ENCODE assay signal across 8 cellular contexts in the genomic region with DNA sequence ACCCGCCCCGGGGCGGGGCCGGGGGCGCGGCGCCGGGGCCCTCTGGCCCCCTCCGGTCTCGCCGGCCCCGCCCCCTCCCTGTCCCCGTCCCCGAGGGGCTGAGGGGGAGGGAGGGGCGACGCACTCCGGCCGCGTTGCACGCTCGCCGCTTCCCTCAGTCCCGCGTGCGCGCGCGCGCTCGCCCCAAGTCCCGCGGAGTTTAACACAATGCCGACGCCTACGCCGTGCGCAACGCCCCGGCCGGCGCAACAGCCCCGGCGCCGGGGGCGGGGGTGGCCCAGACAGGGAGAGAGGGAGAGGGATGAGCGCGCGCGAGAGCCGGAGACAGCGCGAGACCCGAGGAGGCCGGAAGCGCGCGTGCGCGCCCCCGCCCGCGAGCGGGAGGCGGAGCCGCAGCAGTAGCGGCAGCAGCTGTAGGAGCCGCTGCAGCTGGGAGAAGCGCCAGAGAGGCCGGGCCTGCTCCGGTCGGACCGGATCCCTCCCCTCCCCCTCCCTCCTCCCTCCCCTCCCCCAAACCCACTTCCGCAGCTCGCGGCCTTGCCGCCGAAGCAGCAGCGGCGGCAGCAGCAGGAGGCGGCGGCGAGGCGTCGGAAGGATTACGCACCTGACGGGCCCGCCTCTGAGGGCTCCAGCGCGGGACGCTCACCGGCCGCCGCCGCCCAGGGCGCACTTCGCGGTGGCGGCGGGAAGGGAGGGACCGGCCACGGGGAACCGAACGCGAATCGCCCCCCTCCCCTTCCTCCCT. TPM values are rescaled to one million over a fixed set of nuclear protein-coding genes. Genes with fewer than 3 reads are reported as not detected.
DNase-seq lines count a peak whose midpoint lies in the region; ATAC-seq and TF ChIP-seq lines count a peak whose summit lies in the region.

No MANE protein-coding gene starts in this region.

- no peaks in the 10 kb centered on the region for H3K9me3 ChIP-seq in Caco-2
- H3K9me3 ChIP-seq in HUES48 (ENCODE audit: control insufficient read depth, insufficient read depth, low read length), result no peaks in the 10 kb centered on the region
- H3K9me3 ChIP-seq in NT2/D1 (ENCODE audit: insufficient read depth, low read length), result no peaks in the 10 kb centered on the region

- CTCF ChIA-PET in Caco-2 (lab: Charles Lee), result interaction anchor here (0.6 kb wide), 1 partner anchor 482 kb away, joined by 4 read pairs; no protein-coding TSS in a partner anchor

- peak; percentile 75 for ATAC-seq in GM21423 (IDR thresholded peaks at IDR 0.05; ENCODE audit: unreplicated experiment)

- POLR2A ChIA-PET in Caco-2 (lab: Charles Lee), result interaction anchor here (0.6 to 1.0 kb wide), 3 partner anchors 460 to 851 kb away, joined by 3 to 8 read pairs (median 4); no protein-coding TSS in a partner anchor

- H3K36me3 ChIP-seq in Caco-2 (ENCODE audit: control insufficient read depth, insufficient read depth, low read length) (peaks cover 1% of the 10 kb centered on the region; the same call in 1 of the 2 replicates), HUES48 (ENCODE audit: control insufficient read depth, insufficient read depth, low read length) (peaks cover 9% of the 10 kb centered on the region), NT2/D1 (ENCODE audit: insufficient read depth, insufficient read length, low read length) (peaks cover 27% of the 10 kb centered on the region)

- H3K36me3 Mint-ChIP-seq in Caco-2 (ENCODE audit: insufficient read depth, unreplicated experiment) (peaks cover 16% of the 10 kb centered on the region), endothelial cell (ENCODE audit: low read depth, unreplicated experiment) (peaks cover 13% of the 10 kb centered on the region), mesothelial cell of epicardium (peaks cover 1% of the 10 kb centered on the region)

- H3K9me3 Mint-ChIP-seq in Caco-2 (ENCODE audit: unreplicated experiment), result no peaks in the 10 kb centered on the region
- no peaks in the 10 kb centered on the region for H3K9me3 Mint-ChIP-seq in endothelial cell (ENCODE audit: unreplicated experiment)
- H3K9me3 Mint-ChIP-seq in mesothelial cell of epicardium, result no peaks in the 10 kb centered on the region

- peak overlapping the region; percentile 72 for H3K4me3 ChIP-seq in Caco-2 (ENCODE audit: low read depth, low read length)
- H3K4me3 ChIP-seq in HUES48 (ENCODE audit: low read depth, low read length), result peak overlapping the region; percentile 93
- H3K4me3 ChIP-seq in NT2/D1 (ENCODE audit: insufficient read length, low read depth), result peak overlapping the region; percentile 71

- no peak for TF ChIP-seq CTCF in Caco-2 (IDR thresholded peaks at IDR 0.05; ENCODE audit: insufficient read depth in 1 of 2, low read depth in 1 of 2, low read length in 1 of 2, severe bottlenecking in 1 of 2, unreplicated experiment in 1 of 2)
- no peak for TF ChIP-seq CTCF in endothelial cell (IDR thresholded peaks at IDR 0.05; ENCODE audit: unreplicated experiment)
- no peak for TF ChIP-seq CTCF in mesothelial cell of epicardium (IDR thresholded peaks at IDR 0.05; ENCODE audit: unreplicated experiment)

- peak overlapping the region; percentile 91 for H3K27ac Mint-ChIP-seq in Caco-2 (ENCODE audit: unreplicated experiment)
- no peak overlapping the region for H3K27ac Mint-ChIP-seq in endothelial cell (ENCODE audit: unreplicated experiment)
- H3K27ac Mint-ChIP-seq in mesothelial cell of epicardium, result peak overlapping the region; percentile 64

- intact Hi-C loops in Caco-2 (cut with micrococcal nuclease; ENCODE audit: unreplicated experiment), result loop anchor here (2.0 kb wide), 1 partner anchor 62 kb away; a partner anchor contains a TSS

- peak overlapping the region; percentile 100 for H3K27ac ChIP-seq in HUES48 (ENCODE audit: low read depth, low read length)

- peaks cover 18% of the 10 kb centered on the region for H3K4me1 Mint-ChIP-seq in Caco-2 (ENCODE audit: low read depth, unreplicated experiment)
- peaks cover 30% of the 10 kb centered on the region for H3K4me1 Mint-ChIP-seq in endothelial cell (ENCODE audit: unreplicated experiment)
- H3K4me1 Mint-ChIP-seq in mesothelial cell of epicardium, result peaks cover 49% of the 10 kb centered on the region

- BruUV-seq in Caco-2 (replicated peaks; lab: Mats Ljungman, UMichigan), result no TSS peak

- peak overlapping the region; percentile 88 for H3K4me3 Mint-ChIP-seq in Caco-2 (ENCODE audit: unreplicated experiment)
- H3K4me3 Mint-ChIP-seq in endothelial cell (ENCODE audit: unreplicated experiment), result peak overlapping the region; percentile 56
- peak overlapping the region; percentile 60 for H3K4me3 Mint-ChIP-seq in mesothelial cell of epicardium

- H3K27me3 Mint-ChIP-seq in Caco-2 (ENCODE audit: insufficient read depth, unreplicated experiment) (no peaks in the 10 kb centered on the region), endothelial cell (ENCODE audit: unreplicated experiment) (peaks cover 18% of the 10 kb centered on the region), mesothelial cell of epicardium (ENCODE audit: low read depth) (no peaks in the 10 kb centered on the region)

- H3K27me3 ChIP-seq in Caco-2 (replicated peaks; ENCODE audit: control insufficient read depth, insufficient read depth, low read length) (no peaks in the 10 kb centered on the region), HUES48 (ENCODE audit: control insufficient read depth, insufficient read depth, low read length) (no peaks in the 10 kb centered on the region), NT2/D1 (ENCODE audit: insufficient read depth, insufficient read length) (no peaks in the 10 kb centered on the region)

- H3K4me1 ChIP-seq in Caco-2 (peaks cover 17% of the 10 kb centered on the region), HUES48 (ENCODE audit: control insufficient read depth, insufficient read depth, low read length) (peaks cover 10% of the 10 kb centered on the region), NT2/D1 (ENCODE audit: insufficient read depth, insufficient read length) (no peaks in the 10 kb centered on the region)

- peak overlapping the region; percentile 96 for H3K9ac ChIP-seq in HUES48 (ENCODE audit: low read depth, low read length)
- H3K9ac ChIP-seq in NT2/D1 (ENCODE audit: insufficient read length, low read depth), result peak overlapping the region; percentile 83

- peak; percentile 97 to 98 for DNase-seq in Caco-2
- peak; percentile 95 for DNase-seq in NT2/D1 (ENCODE audit: low read depth, low spot score)
- peak; percentile 98 for DNase-seq in activated CD8-positive, alpha-beta memory T cell treated with anti-CD3 and anti-CD28 coated beads, Interleukin-2, amount 50 U/mL, for 4 hours
- DNase-seq in endothelial cell (ENCODE audit: low spot score), result peak; percentile 98
- DNase-seq in mesothelial cell of epicardium (ENCODE audit: low spot score in 2 of 2, unreplicated experiment in 2 of 2), result peak; percentile 96 to 97
- DNase-seq in stimulated activated CD8-positive, alpha-beta memory T cell treated with anti-CD3 and anti-CD28 coated beads, Interleukin-15, amount 100 ng/mL, for 4 hours (ENCODE audit: low read depth in 2 of 2), result peak; percentile 95 to 99

RNA-seq across cellular contexts. Expression of a gene that starts 0.9 kb away (rescaled TPM):
- total RNA-seq in Caco-2 (2022) (23.7 and 23.9 TPM in 2 replicates), endothelial cell (ENCODE audit: unreplicated experiment) (11.6 TPM), mesothelial cell of epicardium (15.2 to 16.1 TPM (median 15.8 TPM) in 3 replicates)

Comparison
In these comparisons a context has a peak if more than half of its experiments do, and no peak if none do; other contexts are left out.
1. Peak in every context shown above with its lines: DNase-seq, ATAC-seq, H3K4me3 ChIP-seq and H3K27ac ChIP-seq.